12 cellular contexts compared by ENCODE assay signal in the genomic region with DNA sequence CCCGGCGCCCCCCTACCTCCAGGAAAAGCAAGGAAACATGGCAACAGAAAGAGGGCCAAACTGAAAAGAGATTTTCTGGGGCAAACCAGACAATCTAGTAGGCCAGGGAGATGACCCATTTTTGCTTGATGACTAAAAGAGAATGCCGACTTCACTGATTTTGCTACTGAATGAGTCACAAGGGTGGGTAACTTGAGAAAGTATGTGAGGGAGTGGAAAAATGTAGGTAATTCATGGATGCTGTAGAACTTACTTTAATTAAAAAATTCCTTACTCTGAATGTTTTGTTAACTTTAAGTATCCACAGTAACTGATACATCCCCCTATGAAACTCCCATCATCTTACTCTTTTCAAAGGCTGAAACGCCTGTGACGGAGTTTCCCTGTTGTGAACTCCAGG. TPM values are rescaled to one million over a fixed set of nuclear protein-coding genes. Genes with fewer than 3 reads are reported as not detected.
DNase-seq lines count a peak whose midpoint lies in the region; ATAC-seq and TF ChIP-seq lines count a peak whose summit lies in the region.
"Had no signal": no experiment of that assay in that cellular context is flagged by ENCODE, and none has a peak within 500 bp of the region (broad histone marks: within the 10 kb centered on the region; RNA-seq: fewer than 3 reads in every experiment).

No MANE protein-coding gene starts in this region.

- WGBS in esophagus squamous epithelium, 2 donors, result 37 to 48% methylated on average over 5 of the region's 5 CpGs

- H3K27me3 ChIP-seq in esophagus squamous epithelium, result no peaks in the 10 kb centered on the region

- H3K36me3 Mint-ChIP-seq in HFFc6 (ENCODE audit: low read depth), result peaks cover 17% of the 10 kb centered on the region; the same call in 1 of the 2 replicates
- no peaks in the 10 kb centered on the region for H3K36me3 Mint-ChIP-seq in activated CD8-positive, alpha-beta memory T cell treated with anti-CD3 and anti-CD28 coated beads, Interleukin-2, amount 10 ng/mL, durations not matched to agents 7 days and 5 days
- H3K36me3 Mint-ChIP-seq: activated naive CD8-positive, alpha-beta T cell; CD8-positive, alpha-beta T cell had no signal

- no peak overlapping the region for H3K4me3 ChIP-seq in esophagus squamous epithelium

- H3K9me3 ChIP-seq in esophagus squamous epithelium, result no peaks in the 10 kb centered on the region

- H3K27me3 Mint-ChIP-seq in HFFc6 (ENCODE audit: insufficient read depth), result no peaks in the 10 kb centered on the region
- no peaks in the 10 kb centered on the region for H3K27me3 Mint-ChIP-seq in activated CD8-positive, alpha-beta memory T cell treated with anti-CD3 and anti-CD28 coated beads, Interleukin-2, amount 10 ng/mL, durations not matched to agents 7 days and 5 days
- H3K27me3 Mint-ChIP-seq: activated naive CD8-positive, alpha-beta T cell had no signal

- DNase-seq in ACHN, result peak; percentile 69
- DNase-seq in HFFc6, result peak; percentile 96
- peak; percentile 87 for DNase-seq in astrocyte of the hippocampus (ENCODE audit: low read depth, low spot score)
- peak; percentile 81 for DNase-seq in kidney tubule cell (ENCODE audit: low spot score)
- no peak for DNase-seq in iPS-NIHi11 (ENCODE audit: low spot score)
- no peak for DNase-seq in esophagus squamous epithelium (lab: John Stamatoyannopoulos, UW)
- no peak for DNase-seq in stimulated activated CD4-positive, alpha-beta T cell treated with anti-CD3 and anti-CD28 coated beads, Interleukin-4, amount 100 ng/mL, for 1 hour
- no peak for DNase-seq in activated CD8-positive, alpha-beta memory T cell treated with anti-CD3 and anti-CD28 coated beads, Interleukin-2, amount 10 ng/mL, durations not matched to agents 7 days and 5 days
- DNase-seq: CD8-positive, alpha-beta T cell; NCI-H1105 treated with DMSO at 0.1 percent for 48 hours; stimulated activated CD4-positive, alpha-beta T cell treated with anti-CD3 and anti-CD28 coated beads, Interleukin-15, amount 100 ng/mL, for 24 hours had no signal

- peaks cover 0 to 18% (median 6%) of the 10 kb centered on the region in 3 donors for H3K4me1 ChIP-seq in esophagus squamous epithelium

- no peak for TF ChIP-seq CTCF in HFFc6 (IDR thresholded peaks at IDR 0.05)
- no peak for TF ChIP-seq CTCF in esophagus squamous epithelium (IDR thresholded peaks at IDR 0.05)

- H3K27ac ChIP-seq in esophagus squamous epithelium, result no peak overlapping the region

- peak overlapping the region; percentile 95 for H3K27ac Mint-ChIP-seq in HFFc6
- H3K27ac Mint-ChIP-seq in activated CD8-positive, alpha-beta memory T cell treated with anti-CD3 and anti-CD28 coated beads, Interleukin-2, amount 10 ng/mL, durations not matched to agents 7 days and 5 days, result no peak overlapping the region
- H3K27ac Mint-ChIP-seq: activated naive CD8-positive, alpha-beta T cell; CD8-positive, alpha-beta T cell had no signal

- CTCF ChIA-PET in activated CD8-positive, alpha-beta memory T cell treated with anti-CD3 and anti-CD28 coated beads, Interleukin-2, amount 10 ng/mL, durations not matched to agents 7 days and 5 days (lab: Charles Lee), result interaction anchor here (0.8 kb wide), 1 partner anchor 9 kb away, joined by 3 read pairs; no protein-coding TSS in a partner anchor

- no peak for TF ChIP-seq POLR2A in esophagus squamous epithelium (IDR thresholded peaks at IDR 0.05)

- no peak for ATAC-seq in activated CD8-positive, alpha-beta memory T cell treated with anti-CD3 and anti-CD28 coated beads, Interleukin-2, amount 10 ng/mL, durations not matched to agents 7 days and 5 days
- ATAC-seq: CD8-positive, alpha-beta T cell had no signal

- H3K4me3 Mint-ChIP-seq in HFFc6, result peak overlapping the region; percentile 83
- H3K4me3 Mint-ChIP-seq in activated CD8-positive, alpha-beta memory T cell treated with anti-CD3 and anti-CD28 coated beads, Interleukin-2, amount 10 ng/mL, durations not matched to agents 7 days and 5 days, result no peak overlapping the region
- H3K4me3 Mint-ChIP-seq: activated naive CD8-positive, alpha-beta T cell; CD8-positive, alpha-beta T cell had no signal

- in situ Hi-C loops in ACHN (cut with HindIII; ENCODE audit: low pct_ligation_motif_present, low pct_unique_long_range_greater_than_20kb, low sequenced_read_pairs), result no loop called here

- H3K9me3 Mint-ChIP-seq in HFFc6, result no peaks in the 10 kb centered on the region
- no peaks in the 10 kb centered on the region for H3K9me3 Mint-ChIP-seq in activated CD8-positive, alpha-beta memory T cell treated with anti-CD3 and anti-CD28 coated beads, Interleukin-2, amount 10 ng/mL, durations not matched to agents 7 days and 5 days (ENCODE audit: low read depth)
- H3K9me3 Mint-ChIP-seq: CD8-positive, alpha-beta T cell had no signal

- peaks cover 71% of the 10 kb centered on the region for H3K4me1 Mint-ChIP-seq in HFFc6 (ENCODE audit: low read depth)
- no peaks in the 10 kb centered on the region for H3K4me1 Mint-ChIP-seq in activated CD8-positive, alpha-beta memory T cell treated with anti-CD3 and anti-CD28 coated beads, Interleukin-2, amount 10 ng/mL, durations not matched to agents 7 days and 5 days

- intact Hi-C loops in esophagus squamous epithelium (cut with DNase I), result no loop called here

- no peaks in the 10 kb centered on the region for H3K36me3 ChIP-seq in esophagus squamous epithelium

RNA-seq across cellular contexts. Expression of a gene that starts 24.2 kb away (rescaled TPM):
- 100 to 1,000 TPM in 5 of 6 experiments, 10 to 100 TPM in 1; 99.8 to 141 (median 130) TPM for total RNA-seq in HFFc6 (2021; fragmentation: NEBNext Ultra II Directional; extraction: Animal tissue kit (Norgen Biotek cat#: 25700))
- total RNA-seq in esophagus squamous epithelium, result 10 to 100 TPM in 3 of 4 donors, 1 to 10 TPM in 1; 9.1 to 29.6 (median 13.8) TPM
- 10 to 100 TPM in 1 of 2 experiments, 1 to 10 TPM in 1; 6.4 to 19.2 TPM for total RNA-seq in activated CD8-positive, alpha-beta memory T cell treated with anti-CD3 and anti-CD28 coated beads, Interleukin-2, amount 10 ng/mL, durations not matched to agents 7 days and 5 days

Comparison
In these comparisons a context has a peak if more than half of its experiments do, and no peak if none do; other contexts are left out.
1. DNase-seq: peak in ACHN (single experiment), HFFc6 (single experiment), astrocyte of the hippocampus (single experiment) and kidney tubule cell (single experiment); none in iPS-NIHi11 (single experiment), esophagus squamous epithelium (single experiment), stimulated activated CD4-positive, alpha-beta T cell treated with anti-CD3 and anti-CD28 coated beads, Interleukin-4, amount 100 ng/mL, for 1 hour (single experiment) and activated CD8-positive, alpha-beta memory T cell treated with anti-CD3 and anti-CD28 coated beads, Interleukin-2, amount 10 ng/mL, durations not matched to agents 7 days and 5 days (single experiment).